ENCODE assay signal across 15 cellular contexts in the genomic region with DNA sequence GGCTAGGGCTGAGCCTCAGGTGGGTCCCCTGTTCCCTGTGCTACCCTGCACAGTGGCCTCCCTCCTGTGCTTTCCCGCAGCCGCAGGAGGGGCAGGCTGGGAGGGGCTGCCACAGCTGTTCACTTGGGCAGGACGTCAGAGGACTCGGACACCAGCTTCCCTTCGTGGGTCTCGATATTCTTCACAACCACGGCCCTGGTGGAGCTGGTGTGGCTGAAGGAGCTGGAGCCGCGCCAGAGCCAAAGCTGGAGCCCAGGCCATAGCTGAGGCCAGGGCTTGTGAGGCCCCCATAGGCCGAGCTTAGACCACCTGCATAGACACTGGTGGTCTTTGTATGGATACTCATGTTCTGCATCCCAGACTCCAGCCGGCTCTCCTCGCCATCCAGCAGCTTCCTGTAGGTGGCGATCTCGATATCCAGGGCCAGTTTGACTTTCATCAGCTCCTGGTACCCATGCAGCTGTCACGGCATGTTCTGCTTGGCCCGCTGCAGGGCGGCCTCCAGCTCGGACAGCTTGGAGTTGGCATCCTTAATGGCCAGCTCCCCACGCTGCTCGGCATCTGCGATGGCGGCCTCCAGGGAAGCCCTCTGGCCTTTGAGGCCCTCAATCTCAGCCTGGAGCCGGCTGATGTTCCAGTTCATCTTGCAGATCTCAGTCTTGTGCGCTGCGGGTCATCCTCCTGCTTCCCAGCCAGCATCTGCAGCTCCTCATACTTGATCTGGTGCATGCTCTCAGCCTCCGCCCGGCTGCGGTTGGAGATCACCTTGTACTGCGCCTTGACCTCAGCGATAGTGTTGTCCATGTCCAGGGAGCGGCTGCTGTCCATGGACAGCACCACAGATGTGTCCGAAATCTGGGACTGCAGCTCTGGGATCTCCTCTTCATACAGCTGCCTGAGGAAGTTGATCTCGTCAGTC. TPM values are rescaled to one million over a fixed set of nuclear protein-coding genes. Genes with fewer than 3 reads are reported as not detected.
DNase-seq lines count a peak whose midpoint lies in the region; ATAC-seq and TF ChIP-seq lines count a peak whose summit lies in the region.
"Not testable (repeated sequence)": the region's sequence is repeated elsewhere in the genome, so short reads cannot be mapped to it uniquely, and the experiment has no call there.
"Had no signal": no experiment of that assay in that cellular context is flagged by ENCODE, and none has a peak within 500 bp of the region (broad histone marks: within the 10 kb centered on the region; RNA-seq: fewer than 3 reads in every experiment).

No MANE protein-coding gene starts in this region.

- not testable (repeated sequence) for ATAC-seq in DND-41 (ENCODE audit: insufficient read depth, low read depth)

- H3K27ac Mint-ChIP-seq in endodermal cell, neural progenitor cell: not testable (repeated sequence)

- not testable (repeated sequence) for H2AFZ ChIP-seq in DND-41 (ENCODE audit: low read depth, low read length); neural progenitor cell (replicated peaks)

- H3K27me3 Mint-ChIP-seq in endodermal cell (ENCODE audit: insufficient read depth); neural progenitor cell (ENCODE audit: insufficient read depth, low read depth): not testable (repeated sequence)

- not testable (repeated sequence) for H3K36me3 ChIP-seq in DND-41 (ENCODE audit: insufficient read depth, low read length); H7 (replicated peaks; ENCODE audit: control insufficient read depth, insufficient read depth, low read length); endodermal cell (ENCODE audit: control insufficient read depth, insufficient read depth, low read length); neural progenitor cell

- not testable (repeated sequence) for H3F3A ChIP-seq in neural progenitor cell (ENCODE audit: low read depth)

- H4K20me1 ChIP-seq in DND-41 (ENCODE audit: insufficient read depth, low read length); neural progenitor cell (ENCODE audit: low read depth): not testable (repeated sequence)

- not testable (repeated sequence) for H3K9me3 ChIP-seq in DND-41 (ENCODE audit: insufficient read depth, low read length, severe bottlenecking); endodermal cell (ENCODE audit: control insufficient read depth, low read length); neural progenitor cell (ENCODE audit: low read depth)

- H3K27ac ChIP-seq in DND-41 (ENCODE audit: low read length); endodermal cell (ENCODE audit: low read depth, low read length); neural progenitor cell: not testable (repeated sequence)

- TF ChIP-seq CTCF in DND-41 (IDR thresholded peaks at IDR 0.05; ENCODE audit: borderline replicate concordance, extremely low read depth, low read length, poor library complexity, severe bottlenecking) (peak; percentile 25), GM12873 (IDR thresholded peaks at IDR 0.05; ENCODE audit: insufficient read depth, low read depth, low read length, missing control alignments) (peak; percentile 23), endodermal cell (conservative IDR thresholded peaks at IDR 0.05) (peak; percentile 75), neural progenitor cell (IDR thresholded peaks at IDR 0.05) (peak; percentile 34)

- not testable (repeated sequence) for H3K27me3 ChIP-seq in DND-41 (ENCODE audit: insufficient read depth, low read length, poor library complexity); H7 (ENCODE audit: control insufficient read depth, insufficient read depth, low read length); endodermal cell (ENCODE audit: control insufficient read depth, insufficient read depth, low read length, poor library complexity, severe bottlenecking); neural progenitor cell

- H3K9ac ChIP-seq in DND-41 (ENCODE audit: low read depth, low read length); endodermal cell (ENCODE audit: extremely low read depth, low read length, poor library complexity, severe bottlenecking); neural progenitor cell: not testable (repeated sequence)

- DNase-seq in DND-41: not testable (repeated sequence)
- peak; percentile 49 for DNase-seq in H7
- peak; percentile 20 for DNase-seq in HuH-7 (ENCODE audit: low spot score)
- peak; percentile 45 for DNase-seq in SK-MEL-5 (ENCODE audit: low read depth, low spot score)
- peak; percentile 87 for DNase-seq in endodermal cell
- DNase-seq in iPS-NIHi7 (ENCODE audit: extremely low spot score): peak; percentile 46
- peak; percentile 8 for DNase-seq in neural progenitor cell (ENCODE audit: low spot score)

- H3K4me2 ChIP-seq in DND-41 (ENCODE audit: insufficient read depth, low read length); neural progenitor cell: not testable (repeated sequence)

- WGBS in endodermal cell (ENCODE audit: insufficient coverage in 1 of 2, insufficient read length in 1 of 2), 2 experiments: 93 to 98% methylated on average over 23 to 33 of the region's 33 CpGs

- H3K4me1 Mint-ChIP-seq in endodermal cell: not testable (repeated sequence)
- peaks cover 11% of the 10 kb centered on the region for H3K4me1 Mint-ChIP-seq in neural progenitor cell

- not testable (repeated sequence) for H3K4me3 ChIP-seq in DND-41 (ENCODE audit: low read depth in 1 of 2, low read length in 2 of 2); H7 (ENCODE audit: insufficient read depth, low read depth, low read length); endodermal cell (ENCODE audit: low read length); neural progenitor cell

- H3K4me1 ChIP-seq in DND-41 (ENCODE audit: insufficient read depth, low read length); endodermal cell (ENCODE audit: control insufficient read depth, insufficient read depth, low read length); neural progenitor cell: not testable (repeated sequence)

- H3K4me3 Mint-ChIP-seq in endodermal cell, neural progenitor cell: not testable (repeated sequence)

- in situ Hi-C loops in SK-MEL-5 (cut with HindIII; ENCODE audit: low pct_unique_long_range_greater_than_20kb, low sequenced_read_pairs): not testable (repeated sequence)

- not testable (repeated sequence) for H3K9me3 Mint-ChIP-seq in endodermal cell, neural progenitor cell

- H3K79me2 ChIP-seq in DND-41 (ENCODE audit: insufficient read depth, low read length); neural progenitor cell (ENCODE audit: low read depth): not testable (repeated sequence)

- not testable (repeated sequence) for H3K36me3 Mint-ChIP-seq in endodermal cell (ENCODE audit: low read depth); neural progenitor cell

RNA-seq across cellular contexts. Expression of gene MMP26, which starts 18.3 kb away (rescaled TPM):
- total RNA-seq in H7 (2014; rRNA removed; shearing (Covaris generic)): not detected in 2 replicates
- not detected in 2 replicates for total RNA-seq in SK-MEL-5 (2014; rRNA removed; shearing (Covaris generic))
- not detected in 2 replicates for polyA plus RNA-seq in SK-MEL-5 (2015; cell fraction: cytosol; rRNA removed)
- polyA plus RNA-seq in SK-MEL-5 (2015; cell fraction: nucleus; rRNA removed): not detected in 2 replicates
- not detected for total RNA-seq in endodermal cell
- polyA plus RNA-seq in endodermal cell (2013, experiment 1 of 2): not detected
- not detected for polyA plus RNA-seq in endodermal cell (2013, experiment 2 of 2)
- total RNA-seq in neural progenitor cell (ENCODE audit: low replicate concordance): not detected in 2 replicates
- total RNA-seq: CD4-positive, alpha-beta memory T cell; LHCN-M2; MCF 10A; SJSA1; T-cell; T-helper 2 cell treated with Interferon-gamma antibody and Interleukin-4, amounts not matched to agents 100 ng/mL and 5 ng/mL, for 36 hours had no signal
- polyA plus RNA-seq: A549; CD4-positive, alpha-beta memory T cell had no signal

RNA-seq across cellular contexts. Expression of gene OR51E2, which starts 25.2 kb away (rescaled TPM):
- not detected in 2 replicates for total RNA-seq in H7 (2014; rRNA removed; shearing (Covaris generic))
- not detected in 2 replicates for total RNA-seq in SK-MEL-5 (2014; rRNA removed; shearing (Covaris generic))
- 0.05 TPM in 1 of 2 replicates, not detected in the other for polyA plus RNA-seq in SK-MEL-5 (2015; cell fraction: cytosol; rRNA removed)
- not detected in 2 replicates for polyA plus RNA-seq in SK-MEL-5 (2015; cell fraction: nucleus; rRNA removed)
- total RNA-seq in endodermal cell (not detected), neural progenitor cell (ENCODE audit: low replicate concordance) (not detected in 2 replicates)
- not detected for polyA plus RNA-seq in endodermal cell (2013, experiment 1 of 2)
- not detected for polyA plus RNA-seq in endodermal cell (2013, experiment 2 of 2)
- total RNA-seq: CD4-positive, alpha-beta memory T cell; LHCN-M2; MCF 10A; T-cell; T-helper 2 cell treated with Interferon-gamma antibody and Interleukin-4, amounts not matched to agents 100 ng/mL and 5 ng/mL, for 36 hours had no signal
- polyA plus RNA-seq: A549; CD4-positive, alpha-beta memory T cell had no signal

RNA-seq across cellular contexts. Expression of gene OR51F1, which starts 46.9 kb away (rescaled TPM):
- total RNA-seq in H7 (2014; rRNA removed; shearing (Covaris generic)): not detected in 2 replicates
- not detected in 2 replicates for total RNA-seq in SK-MEL-5 (2014; rRNA removed; shearing (Covaris generic))
- not detected in 2 replicates for polyA plus RNA-seq in SK-MEL-5 (2015; cell fraction: cytosol; rRNA removed)
- polyA plus RNA-seq in SK-MEL-5 (2015; cell fraction: nucleus; rRNA removed): not detected in 2 replicates
- not detected for total RNA-seq in endodermal cell
- polyA plus RNA-seq in endodermal cell (2013, experiment 1 of 2): not detected
- not detected for polyA plus RNA-seq in endodermal cell (2013, experiment 2 of 2)
- total RNA-seq in neural progenitor cell (ENCODE audit: low replicate concordance): not detected in 2 replicates
- total RNA-seq: CD4-positive, alpha-beta memory T cell; LHCN-M2; MCF 10A; SJSA1; T-cell; T-helper 2 cell treated with Interferon-gamma antibody and Interleukin-4, amounts not matched to agents 100 ng/mL and 5 ng/mL, for 36 hours had no signal
- polyA plus RNA-seq: A549; CD4-positive, alpha-beta memory T cell had no signal

Comparison
In these comparisons a context has a peak if more than half of its experiments do, and no peak if none do; other contexts are left out.
1. CTCF ChIP-seq: peak in every context shown above with its lines; median percentile 75 in endodermal cell; 34 in neural progenitor cell; 25 in DND-41; 23 in GM12873.